In genomic region chr4:15400911-15401671, GRCh38 we compare ENCODE assay signal across 8 cellular contexts. TPM values are rescaled to one million over a fixed set of nuclear protein-coding genes. Genes with fewer than 3 reads are reported as not detected.
DNase-seq lines count a peak whose midpoint lies in the region; ATAC-seq and TF ChIP-seq lines count a peak whose summit lies in the region.

No MANE protein-coding gene starts in this region.

- peak overlapping the region; percentile 62 for H3K4me3 Mint-ChIP-seq in activated T-helper 1 cell treated with anti-CD3 and anti-CD28 coated beads, Interleukin-12 subunit alpha, Interleukin-12 subunit beta, Interleukin-2, Interleukin-4 antibody, amounts not matched to agents 30 ng/mL and 10 ng/mL and 1 ng/mL, durations not matched to agents 14 hours and 24 hours and 36 hours

- H3K27ac ChIP-seq in right cardiac atrium (ENCODE audit: low read length) = no peak overlapping the region

- peak; percentile 85 to 86 for ATAC-seq in right cardiac atrium

- H3K27me3 ChIP-seq in right cardiac atrium (ENCODE audit: control insufficient read depth, insufficient read depth) = no peaks in the 10 kb centered on the region

- peak; percentile 6 for DNase-seq in activated effector memory CD4-positive, alpha-beta T cell treated with Interleukin-2 at 50 U/mL for 16 hours
- no peak for DNase-seq in activated effector memory CD4-positive, alpha-beta T cell treated with anti-CD3 and anti-CD28 coated beads, Interleukin-2, amount 50 U/mL, for 16 hours
- DNase-seq in activated T-helper 1 cell treated with anti-CD3 and anti-CD28 coated beads, Interleukin-12 subunit alpha, Interleukin-12 subunit beta, Interleukin-2, Interleukin-4 antibody, amounts not matched to agents 30 ng/mL and 10 ng/mL and 1 ng/mL, durations not matched to agents 14 hours and 24 hours and 36 hours (ENCODE audit: low spot score) = no peak
- DNase-seq in right cardiac atrium (peak; percentile 55 to 81 (median 74)), RKO (ENCODE audit: low spot score) (no peak), NCI-H2107 treated with DMSO at 0.1 percent for 48 hours (lab: John Stamatoyannopoulos, UW; ENCODE audit: unreplicated experiment) (no peak)
- DNase-seq in stimulated activated CD4-positive, alpha-beta T cell treated with anti-CD3 and anti-CD28 coated beads, Interleukin-15, amount 100 ng/mL, for 24 hours = peak; percentile 48

- H3K9me3 Mint-ChIP-seq in activated T-helper 1 cell treated with anti-CD3 and anti-CD28 coated beads, Interleukin-12 subunit alpha, Interleukin-12 subunit beta, Interleukin-2, Interleukin-4 antibody, amounts not matched to agents 30 ng/mL and 10 ng/mL and 1 ng/mL, durations not matched to agents 14 hours and 24 hours and 36 hours = no peaks in the 10 kb centered on the region

- peaks cover under 1% of the 10 kb centered on the region for H3K4me1 ChIP-seq in right cardiac atrium (ENCODE audit: control insufficient read depth, insufficient read depth, low read length)

- WGBS in right cardiac atrium = 46% methylated on average over 9 of the region's 9 CpGs

- peaks cover 16% of the 10 kb centered on the region for H3K4me1 Mint-ChIP-seq in activated T-helper 1 cell treated with anti-CD3 and anti-CD28 coated beads, Interleukin-12 subunit alpha, Interleukin-12 subunit beta, Interleukin-2, Interleukin-4 antibody, amounts not matched to agents 30 ng/mL and 10 ng/mL and 1 ng/mL, durations not matched to agents 14 hours and 24 hours and 36 hours (ENCODE audit: low read depth)

- no peaks in the 10 kb centered on the region for H3K27me3 Mint-ChIP-seq in activated T-helper 1 cell treated with anti-CD3 and anti-CD28 coated beads, Interleukin-12 subunit alpha, Interleukin-12 subunit beta, Interleukin-2, Interleukin-4 antibody, amounts not matched to agents 30 ng/mL and 10 ng/mL and 1 ng/mL, durations not matched to agents 14 hours and 24 hours and 36 hours (ENCODE audit: insufficient read depth)

- peak; percentile 65; the same call in 1 of the 2 replicates for TF ChIP-seq EP300 in Ishikawa (IDR thresholded peaks at IDR 0.05; ENCODE audit: borderline replicate concordance)

- no peaks in the 10 kb centered on the region for H3K9me3 ChIP-seq in right cardiac atrium (ENCODE audit: control insufficient read depth, low read length)

- no peaks in the 10 kb centered on the region for H3K36me3 Mint-ChIP-seq in activated T-helper 1 cell treated with anti-CD3 and anti-CD28 coated beads, Interleukin-12 subunit alpha, Interleukin-12 subunit beta, Interleukin-2, Interleukin-4 antibody, amounts not matched to agents 30 ng/mL and 10 ng/mL and 1 ng/mL, durations not matched to agents 14 hours and 24 hours and 36 hours (ENCODE audit: low read depth)

- H3K4me3 ChIP-seq in right cardiac atrium (ENCODE audit: low read length) = no peak overlapping the region

- TF ChIP-seq RAD21 in Ishikawa (IDR thresholded peaks at IDR 0.05; ENCODE audit: low read depth) = no peak

- peak overlapping the region; percentile 32 for H3K27ac Mint-ChIP-seq in activated T-helper 1 cell treated with anti-CD3 and anti-CD28 coated beads, Interleukin-12 subunit alpha, Interleukin-12 subunit beta, Interleukin-2, Interleukin-4 antibody, amounts not matched to agents 30 ng/mL and 10 ng/mL and 1 ng/mL, durations not matched to agents 14 hours and 24 hours and 36 hours

- intact Hi-C loops in activated T-helper 1 cell treated with anti-CD3 and anti-CD28 coated beads, Interleukin-12 subunit alpha, Interleukin-12 subunit beta, Interleukin-2, Interleukin-4 antibody, amounts not matched to agents 30 ng/mL and 10 ng/mL and 1 ng/mL, durations not matched to agents 14 hours and 24 hours and 36 hours (cut with micrococcal nuclease) = loop anchor here (2.0 kb wide), 1 partner anchor 24 kb away; no protein-coding TSS in a partner anchor
- intact Hi-C loops in right cardiac atrium (cut with DNase I) = no loop called here

TF ChIP-seq in Ishikawa, 13 proteins besides CTCF, POLR2A, EP300 and RAD21:
- TF ChIP-seq CEBPB (IDR thresholded peaks at IDR 0.05) (peak; percentile 99), YY1 (IDR thresholded peaks at IDR 0.05; ENCODE audit: low read depth) (no peak), ZBTB7A (IDR thresholded peaks at IDR 0.05; ENCODE audit: low read depth) (no peak), NFIC (IDR thresholded peaks at IDR 0.05) (0 out of 2 replicates have a peak, but pooled peaks have one; percentile 41), USF1 (IDR thresholded peaks at IDR 0.05) (no peak), FOXM1 (IDR thresholded peaks at IDR 0.05; ENCODE audit: borderline replicate concordance, low read depth) (no peak), TEAD4 (IDR thresholded peaks at IDR 0.05) (peak; percentile 87), MAX (IDR thresholded peaks at IDR 0.05) (0 out of 2 replicates have a peak, but pooled peaks have one; percentile 12), CREB1 (IDR thresholded peaks at IDR 0.05; ENCODE audit: low read depth) (no peak), TAF1 (IDR thresholded peaks at IDR 0.05; ENCODE audit: low read depth) (no peak), TCF12 (IDR thresholded peaks at IDR 0.05; ENCODE audit: low read depth) (peak; percentile 53; the same call in 1 of the 2 replicates), REST (IDR thresholded peaks at IDR 0.05; ENCODE audit: low read depth) (no peak), EGR1 (IDR thresholded peaks at IDR 0.05) (no peak)

RNA-seq across cellular contexts. Expression of gene C1QTNF7, which starts 26.7 kb away (rescaled TPM):
- total RNA-seq in activated T-helper 1 cell treated with anti-CD3 and anti-CD28 coated beads, Interleukin-12 subunit alpha, Interleukin-12 subunit beta, Interleukin-2, Interleukin-4 antibody, amounts not matched to agents 30 ng/mL and 10 ng/mL and 1 ng/mL, durations not matched to agents 14 hours and 24 hours and 36 hours = not detected in 2 replicates
- total RNA-seq in right cardiac atrium = 1 to 10 TPM; 1.6 to 4.0 (median 2.2) TPM
- 1.7 TPM for polyA plus RNA-seq in right cardiac atrium

Comparison
In these comparisons a context has a peak if more than half of its experiments do, and no peak if none do; other contexts are left out.
1. DNase-seq: peak in activated effector memory CD4-positive, alpha-beta T cell treated with Interleukin-2 at 50 U/mL for 16 hours (single experiment), right cardiac atrium (3 of 3) and stimulated activated CD4-positive, alpha-beta T cell treated with anti-CD3 and anti-CD28 coated beads, Interleukin-15, amount 100 ng/mL, for 24 hours (single experiment); none in activated effector memory CD4-positive, alpha-beta T cell treated with anti-CD3 and anti-CD28 coated beads, Interleukin-2, amount 50 U/mL, for 16 hours (single experiment), activated T-helper 1 cell treated with anti-CD3 and anti-CD28 coated beads, Interleukin-12 subunit alpha, Interleukin-12 subunit beta, Interleukin-2, Interleukin-4 antibody, amounts not matched to agents 30 ng/mL and 10 ng/mL and 1 ng/mL, durations not matched to agents 14 hours and 24 hours and 36 hours (single experiment), RKO (single experiment) and NCI-H2107 treated with DMSO at 0.1 percent for 48 hours (single experiment).